In the genomic region with DNA sequence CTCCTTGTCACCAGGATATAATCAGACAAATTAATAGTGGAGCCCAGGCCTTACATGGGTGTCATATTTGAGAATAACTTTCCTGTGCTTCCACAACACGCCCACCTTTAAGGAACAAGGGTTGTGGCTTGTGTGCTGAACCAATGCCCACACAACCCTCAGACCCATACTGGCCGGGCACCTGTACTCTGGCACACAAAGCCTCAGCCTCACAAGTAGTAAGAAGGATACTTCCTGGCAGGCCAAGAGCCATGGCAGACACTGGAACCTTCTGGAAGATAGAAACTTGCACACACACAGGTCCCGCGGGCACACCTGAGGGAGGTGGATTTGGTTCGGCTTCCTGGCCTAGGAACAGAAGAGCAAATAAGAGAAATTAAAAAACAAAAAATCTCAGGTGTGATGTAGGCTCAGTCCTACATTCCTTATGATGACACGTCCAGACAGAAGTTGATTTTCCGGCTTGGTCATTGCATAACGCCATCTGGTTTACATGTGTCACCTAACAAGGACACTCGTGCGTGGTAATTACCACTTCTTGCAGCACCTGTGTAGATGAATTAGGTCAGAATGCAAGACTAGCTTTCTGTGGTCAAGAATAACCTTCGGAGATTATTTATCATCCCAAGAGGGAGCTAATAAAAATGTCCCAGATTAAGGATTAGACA, we compare ENCODE assay signal across 15 cellular contexts. TPM values are rescaled to one million over a fixed set of nuclear protein-coding genes. Genes with fewer than 3 reads are reported as not detected.
A peak's percentile ranks its signal among the peaks of the same experiment; 100 is the strongest.
DNase-seq lines count a peak whose midpoint lies in the region; FAIRE-seq and TF ChIP-seq lines count a peak whose summit lies in the region.
"Had no signal": no experiment of that assay in that cellular context is flagged by ENCODE, and none has a peak within 500 bp of the region (broad histone marks: within the 10 kb centered on the region; RNA-seq: fewer than 3 reads in every experiment).

No MANE protein-coding gene starts in this region.

- no peak overlapping the region for H2AFZ ChIP-seq in H9 (ENCODE audit: low read length)

- H3K4me2 ChIP-seq in H9 (ENCODE audit: insufficient read depth, insufficient read length, low read length): no peak overlapping the region
- H3K4me2 ChIP-seq: KMS-11 had no signal

- no peak overlapping the region for H2AK5ac ChIP-seq in H9 (ENCODE audit: insufficient read length, low read length)

- no peak overlapping the region for H3K4ac ChIP-seq in H9 (ENCODE audit: low read depth, low read length)

- no peaks in the 10 kb centered on the region for H3K79me1 ChIP-seq in H9 (ENCODE audit: insufficient read depth, low read depth, low read length, poor library complexity, severe bottlenecking)

- no peak overlapping the region for H3K18ac ChIP-seq in H9 (ENCODE audit: insufficient read length, low read depth, low read length)

- H4K8ac ChIP-seq in H9 (replicated peaks; ENCODE audit: insufficient read length, low read depth, low read length): no peak overlapping the region

- H3K4me1 ChIP-seq in H9 (ENCODE audit: insufficient read depth, low read length): no peaks in the 10 kb centered on the region

- no CpG with 5 or more reads among the region's 11 CpGs for WGBS in H9 (ENCODE audit: extremely low coverage, insufficient read length, low lambda C conversion rate)

- DNase-seq in HPDE6-E6E7 (ENCODE audit: extremely low spot score) (peak; percentile 67), RKO (ENCODE audit: low spot score) (peak; percentile 29), type B pancreatic cell (ENCODE audit: extremely low spot score, unreplicated experiment) (no peak), ecto neural progenitor cell (ENCODE audit: low spot score) (no peak), NCI-H1436 (lab: John Stamatoyannopoulos, UW) (no peak), H9 (no peak)
- DNase-seq: activated CD4-positive, alpha-beta T cell treated with anti-CD3 and anti-CD28 coated beads for 36 hours; activated gamma-delta T cell; amygdala; DMS153; stimulated activated CD4-positive, alpha-beta T cell treated with anti-CD3 and anti-CD28 coated beads, Interleukin-4, amount 100 ng/mL, for 24 hours had no signal

- no peaks in the 10 kb centered on the region for H3K23me2 ChIP-seq in H9 (ENCODE audit: insufficient read length, low read depth, low read length, poor library complexity, severe bottlenecking)

- peak; percentile 99 for FAIRE-seq in islet of Langerhans (lab: Jason Lieb, UNC)
- FAIRE-seq: H1 had no signal

- H4K91ac ChIP-seq in H9 (ENCODE audit: insufficient read length, low read depth, low read length): no peak overlapping the region

- H3K27me3 Mint-ChIP-seq in type B pancreatic cell (peaks cover 18% of the 10 kb centered on the region), H9 (ENCODE audit: low read depth) (peaks cover 54% of the 10 kb centered on the region)
- H3K27me3 Mint-ChIP-seq: activated CD4-positive, alpha-beta T cell treated with anti-CD3 and anti-CD28 coated beads for 36 hours had no signal

- H3K4me1 Mint-ChIP-seq in type B pancreatic cell (ENCODE audit: unreplicated experiment) (peaks cover 4% of the 10 kb centered on the region), H9 (no peaks in the 10 kb centered on the region)

- no peak overlapping the region for H2BK5ac ChIP-seq in H9 (ENCODE audit: insufficient read length, low read length)

- H4K5ac ChIP-seq in H9 (ENCODE audit: insufficient read length, low read depth, low read length): no peak overlapping the region

- no peaks in the 10 kb centered on the region for H3K36me3 Mint-ChIP-seq in type B pancreatic cell
- peaks cover 7 to 26% (median 17%) of the 10 kb centered on the region in 3 experiments; a peak in 6 of 7 replicates for H3K36me3 Mint-ChIP-seq in H9 (ENCODE audit: insufficient read depth in 1 of 3, low read depth in 3 of 3)

- no peak overlapping the region for H3K23ac ChIP-seq in H9 (ENCODE audit: insufficient read length, low read depth, low read length)

- no peak overlapping the region for H3K56ac ChIP-seq in H9 (ENCODE audit: insufficient read length, low read depth, low read length)

- no peak overlapping the region for H3K14ac ChIP-seq in H9 (ENCODE audit: insufficient read depth, low read length)

- H3K9me3 ChIP-seq in H9 (ENCODE audit: control insufficient read depth, low read depth, low read length): no peaks in the 10 kb centered on the region

- H3K27ac Mint-ChIP-seq in type B pancreatic cell: peak overlapping the region; percentile 99
- H3K27ac Mint-ChIP-seq in H9: no peak overlapping the region
- H3K27ac Mint-ChIP-seq: activated CD4-positive, alpha-beta T cell treated with anti-CD3 and anti-CD28 coated beads for 36 hours had no signal

- H3T11ph ChIP-seq in H9 (ENCODE audit: low read length): no peak overlapping the region

- H4K20me1 ChIP-seq in H9 (ENCODE audit: control insufficient read depth, insufficient read depth, insufficient read length): no peaks in the 10 kb centered on the region

- no peak overlapping the region for H3K9ac ChIP-seq in H9 (ENCODE audit: extremely low read depth, insufficient read length, low read length)
- H3K9ac ChIP-seq: KMS-11 had no signal

- H2BK120ac ChIP-seq in H9 (ENCODE audit: low read depth, low read length, poor library complexity, severe bottlenecking): no peak overlapping the region

- H3K27me3 ChIP-seq in H9 (ENCODE audit: insufficient read depth, low read length): no peaks in the 10 kb centered on the region

- no peak overlapping the region for H2BK20ac ChIP-seq in H9 (ENCODE audit: low read depth, low read length, poor library complexity, severe bottlenecking)

- H3K4me3 Mint-ChIP-seq in type B pancreatic cell (peak overlapping the region; percentile 68), H9 (no peak overlapping the region)
- H3K4me3 Mint-ChIP-seq: activated CD4-positive, alpha-beta T cell treated with anti-CD3 and anti-CD28 coated beads for 36 hours had no signal

- no peak for TF ChIP-seq CTCF in type B pancreatic cell (conservative IDR thresholded peaks at IDR 0.05)
- no peak for TF ChIP-seq CTCF in H9 (conservative IDR thresholded peaks at IDR 0.05)

- no peaks in the 10 kb centered on the region for H3K79me2 ChIP-seq in H9 (ENCODE audit: insufficient read depth, low read length)

- no peak overlapping the region for H3K27ac ChIP-seq in H9 (ENCODE audit: insufficient read length, low read depth, low read length)
- H3K27ac ChIP-seq: HL-60, KMS-11 had no signal

- no peak overlapping the region for H2BK12ac ChIP-seq in H9 (ENCODE audit: insufficient read length, low read depth, low read length)

- H3K9me3 Mint-ChIP-seq in type B pancreatic cell: peaks cover 7% of the 10 kb centered on the region
- H3K9me3 Mint-ChIP-seq in H9: peaks cover 20 to 42% of the 10 kb centered on the region in 2 experiments

- no peak overlapping the region for H2BK15ac ChIP-seq in H9 (ENCODE audit: low read depth, low read length)

RNA-seq across cellular contexts. Expression of gene BRD1, which starts 5.8 kb away (rescaled TPM):
- 51.1 and 53.0 TPM in 2 replicates for total RNA-seq in type B pancreatic cell (ENCODE audit: low replicate concordance)
- total RNA-seq in H9 (2021): 51.3 and 53.3 TPM in 2 replicates

RNA-seq across cellular contexts. Expression of gene ZBED4, which starts 20.2 kb away (rescaled TPM):
- total RNA-seq in type B pancreatic cell (ENCODE audit: low replicate concordance) (25.5 and 29.1 TPM in 2 replicates), H9 (2021) (22.7 and 23.0 TPM in 2 replicates)

Comparison
In these comparisons a context has a peak if more than half of its experiments do, and no peak if none do; other contexts are left out.
1. DNase-seq: peak in HPDE6-E6E7 (single experiment) and RKO (single experiment); none in type B pancreatic cell (single experiment), ecto neural progenitor cell (single experiment), NCI-H1436 (single experiment) and H9 (single experiment).